ENCODE assay signal across 22 cellular contexts in genomic region chr6:111792241-111792640, GRCh38.
DNase-seq lines count a peak whose midpoint lies in the region; ATAC-seq, FAIRE-seq and TF ChIP-seq lines count a peak whose summit lies in the region.
"Had no signal": no experiment of that assay in that cellular context is flagged by ENCODE, and none has a peak within 500 bp of the region (broad histone marks: within the 10 kb centered on the region; RNA-seq: fewer than 3 reads in every experiment).

No MANE protein-coding gene starts in this region.

- TF ChIP-seq POLR2A in HepG2 (IDR thresholded peaks at IDR 0.05; ENCODE audit: insufficient read depth in 1 of 2, low read depth in 2 of 2, low read length in 2 of 2), result no peak
- no peak for TF ChIP-seq POLR2A in right lobe of liver (IDR thresholded peaks at IDR 0.05)

- ATAC-seq in HepG2 (no peak), right lobe of liver (no peak), HG02759 (IDR thresholded peaks at IDR 0.05; ENCODE audit: unreplicated experiment) (no peak), HG03095 (IDR thresholded peaks at IDR 0.05; ENCODE audit: unreplicated experiment) (no peak)
- ATAC-seq in activated naive CD8-positive, alpha-beta T cell treated with anti-CD3 and anti-CD28 coated beads, Interleukin-2, amount 50 U/mL, for 24 hours, result no peak
- no peak for ATAC-seq in stimulated activated naive CD8-positive, alpha-beta T cell treated with anti-CD3 and anti-CD28 coated beads, Interleukin-15, amount 100 ng/mL, for 72 hours
- ATAC-seq: lower lobe of right lung had no signal

- WGBS in HepG2 (ENCODE audit: low lambda C conversion rate), result 16% methylated on average over 2 of the region's 2 CpGs
- WGBS in right lobe of liver (ENCODE audit: insufficient coverage, low coverage, low lambda C conversion rate, missing lambda C conversion rate), result 59% methylated on average over 2 of the region's 2 CpGs

- H3K4me3 Mint-ChIP-seq in activated naive CD8-positive, alpha-beta T cell treated with anti-CD3 and anti-CD28 coated beads, Interleukin-2, amount 50 U/mL, for 24 hours, result peak overlapping the region; percentile 74
- peak overlapping the region; percentile 25 to 53 for H3K4me3 Mint-ChIP-seq in stimulated activated naive CD8-positive, alpha-beta T cell treated with anti-CD3 and anti-CD28 coated beads, Interleukin-15, amount 100 ng/mL, for 72 hours

- no peak for TF ChIP-seq RAD21 in HepG2 (CRISPR knock-in tag; IDR thresholded peaks at IDR 0.05)

- H3K36me3 ChIP-seq in HepG2 (replicated peaks in 1 of 2; ENCODE audit: control insufficient read depth in 1 of 2, insufficient read depth in 2 of 2, low read length in 2 of 2) (no peaks in the 10 kb centered on the region), right lobe of liver (no peaks in the 10 kb centered on the region)
- H3K36me3 ChIP-seq: lower lobe of right lung, upper lobe of left lung had no signal

- no peak for FAIRE-seq in HepG2 (lab: Jason Lieb, UNC)
- FAIRE-seq: H54, kidney, TTC549 had no signal

- H2AFZ ChIP-seq in HepG2 (ENCODE audit: low read length), result no peak overlapping the region

- BruUV-seq in HepG2 (replicated peaks; lab: Mats Ljungman, UMichigan), result no TSS peak

- no peaks in the 10 kb centered on the region for H3K9me3 ChIP-seq in HepG2 (ENCODE audit: low read length)
- no peaks in the 10 kb centered on the region for H3K9me3 ChIP-seq in right lobe of liver
- H3K9me3 ChIP-seq: lower lobe of right lung, upper lobe of left lung had no signal

- no peak for TF ChIP-seq CTCF in HepG2 (CRISPR knock-in tag; IDR thresholded peaks at IDR 0.05)
- TF ChIP-seq CTCF in right lobe of liver (IDR thresholded peaks at IDR 0.05), result no peak

- peaks cover 79% of the 10 kb centered on the region for H3K4me1 ChIP-seq in HepG2 (ENCODE audit: insufficient read depth, low read length)
- no peaks in the 10 kb centered on the region for H3K4me1 ChIP-seq in right lobe of liver

- in situ Hi-C loops in HepG2 (cut with HindIII; ENCODE audit: extremely low pct_ligation_motif_present, low pct_unique_long_range_greater_than_20kb), result no loop called here

- peak overlapping the region; percentile 56 to 63 (median 57); a peak in 5 of 6 replicates for H3K4me3 ChIP-seq in HepG2 (replicated peaks in 1 of 3; ENCODE audit: insufficient read depth in 1 of 3, low read depth in 2 of 3, low read length in 3 of 3)
- no peak overlapping the region for H3K4me3 ChIP-seq in right lobe of liver
- H3K4me3 ChIP-seq: upper lobe of left lung had no signal

- H3K27me3 ChIP-seq in HepG2 (ENCODE audit: control insufficient read depth in 1 of 2, insufficient read depth in 2 of 2, low read length in 2 of 2), result no peaks in the 10 kb centered on the region
- H3K27me3 ChIP-seq in right lobe of liver, result no peaks in the 10 kb centered on the region
- H3K27me3 ChIP-seq: upper lobe of left lung had no signal

- TF ChIP-seq EP300 in HepG2 (IDR thresholded peaks at IDR 0.05; ENCODE audit: low read depth in 2 of 2, low read length in 2 of 2), result no peak
- TF ChIP-seq EP300 in HepG2 (CRISPR knock-in tag; IDR thresholded peaks at IDR 0.05; ENCODE audit: borderline replicate concordance), result no peak

- H3K4me1 Mint-ChIP-seq in activated naive CD8-positive, alpha-beta T cell treated with anti-CD3 and anti-CD28 coated beads, Interleukin-2, amount 50 U/mL, for 24 hours, result peaks cover 69% of the 10 kb centered on the region
- no peaks in the 10 kb centered on the region for H3K4me1 Mint-ChIP-seq in stimulated activated naive CD8-positive, alpha-beta T cell treated with anti-CD3 and anti-CD28 coated beads, Interleukin-15, amount 100 ng/mL, for 72 hours

- H3K79me2 ChIP-seq in HepG2 (ENCODE audit: insufficient read depth, low read length), result peaks cover 19% of the 10 kb centered on the region

- POLR2A ChIA-PET in HepG2 (lab: Yijun Ruan, JAX), result interaction anchor here (2.1 kb wide), 1 partner anchor 31 kb away, joined by 6 read pairs; no protein-coding TSS in a partner anchor

- peak overlapping the region; percentile 82 for H3K27ac Mint-ChIP-seq in activated naive CD8-positive, alpha-beta T cell treated with anti-CD3 and anti-CD28 coated beads, Interleukin-2, amount 50 U/mL, for 24 hours
- peak overlapping the region in 1 of 2 donors; percentile 35 for H3K27ac Mint-ChIP-seq in stimulated activated naive CD8-positive, alpha-beta T cell treated with anti-CD3 and anti-CD28 coated beads, Interleukin-15, amount 100 ng/mL, for 72 hours

- no peaks in the 10 kb centered on the region for H3K9me3 Mint-ChIP-seq in activated naive CD8-positive, alpha-beta T cell treated with anti-CD3 and anti-CD28 coated beads, Interleukin-2, amount 50 U/mL, for 24 hours
- H3K9me3 Mint-ChIP-seq in stimulated activated naive CD8-positive, alpha-beta T cell treated with anti-CD3 and anti-CD28 coated beads, Interleukin-15, amount 100 ng/mL, for 72 hours, result no peaks in the 10 kb centered on the region
- H3K9me3 Mint-ChIP-seq: activated T-helper 1 cell treated with anti-CD3 and anti-CD28 coated beads, Interleukin-12 subunit alpha, Interleukin-12 subunit beta, Interleukin-2, Interleukin-4 antibody, amounts not matched to agents 30 ng/mL and 10 ng/mL and 1 ng/mL, durations not matched to agents 14 hours and 24 hours and 36 hours had no signal

- peaks cover 53% of the 10 kb centered on the region for H3K36me3 Mint-ChIP-seq in activated naive CD8-positive, alpha-beta T cell treated with anti-CD3 and anti-CD28 coated beads, Interleukin-2, amount 50 U/mL, for 24 hours (ENCODE audit: low read depth)

- H3K4me2 ChIP-seq in HepG2 (ENCODE audit: low read depth, low read length), result peak overlapping the region; percentile 80

- DNase-seq in HepG2 (ENCODE audit: low spot score) (no peak), right lobe of liver (no peak), OCI-M2 (lab: John Stamatoyannopoulos, UW; ENCODE audit: unreplicated experiment) (peak; percentile 73), NCI-H446 (lab: John Stamatoyannopoulos, UW) (no peak)
- DNase-seq in activated naive CD8-positive, alpha-beta T cell treated with anti-CD3 and anti-CD28 coated beads, Interleukin-2, amount 50 U/mL, for 24 hours, result no peak
- no peak for DNase-seq in stimulated activated naive CD8-positive, alpha-beta T cell treated with anti-CD3 and anti-CD28 coated beads, Interleukin-15, amount 100 ng/mL, for 72 hours
- DNase-seq: activated CD4-positive, alpha-beta T cell treated with anti-CD3 and anti-CD28 coated beads for 4 hours; DND-41; foreskin melanocyte; hippocampal formation; kidney; lower lobe of right lung; NCI-H1417; NCI-H2107; NCI-H524; stimulated activated CD4-positive, alpha-beta T cell treated with anti-CD3 and anti-CD28 coated beads, Interleukin-4, amount 100 ng/mL, for 4 hours; upper lobe of left lung had no signal

- intact Hi-C loops in HepG2 (cut with micrococcal nuclease; ENCODE audit: unreplicated experiment) (loop anchor here (5.0 kb wide), 1 partner anchor 50 kb away; no protein-coding TSS in a partner anchor), right lobe of liver (cut with DNase I) (no loop called here)

- H3K27me3 Mint-ChIP-seq in activated naive CD8-positive, alpha-beta T cell treated with anti-CD3 and anti-CD28 coated beads, Interleukin-2, amount 50 U/mL, for 24 hours, result no peaks in the 10 kb centered on the region
- H3K27me3 Mint-ChIP-seq in stimulated activated naive CD8-positive, alpha-beta T cell treated with anti-CD3 and anti-CD28 coated beads, Interleukin-15, amount 100 ng/mL, for 72 hours, result no peaks in the 10 kb centered on the region

- H3K27ac ChIP-seq in HepG2 (ENCODE audit: extremely low read length, insufficient read depth, low read length) (no peak overlapping the region), right lobe of liver (no peak overlapping the region)
- H3K27ac ChIP-seq: lower lobe of right lung had no signal

- 0 out of 2 replicates have a peak overlapping the region, but pooled peaks have one; percentile 2 for H3K9ac ChIP-seq in HepG2 (ENCODE audit: insufficient read depth, low read depth, low read length)

- CTCF ChIA-PET in HepG2 (lab: Yijun Ruan, JAX; ENCODE audit: low intra/inter-chr PET ratio, low total read pairs), result no interaction called here

- no peaks in the 10 kb centered on the region for H4K20me1 ChIP-seq in HepG2 (ENCODE audit: insufficient read depth, low read length)

TF ChIP-seq in HepG2, 621 proteins besides CTCF, POLR2A, EP300 and RAD21:
- TF ChIP-seq ADNP (CRISPR knock-in tag; IDR thresholded peaks at IDR 0.05) (no peak), GATAD1 (CRISPR knock-in tag; IDR thresholded peaks at IDR 0.05) (no peak), EHMT2 (IDR thresholded peaks at IDR 0.05; ENCODE audit: borderline replicate concordance, low read depth, low read length) (0 out of 2 replicates have a peak, but pooled peaks have one; percentile 12), NCOA5 (CRISPR knock-in tag; IDR thresholded peaks at IDR 0.05) (no peak), HNRNPLL (IDR thresholded peaks at IDR 0.05; ENCODE audit: low read depth, low read length, poor library complexity, severe bottlenecking) (no peak), TRIM24 (CRISPR knock-in tag; IDR thresholded peaks at IDR 0.05) (no peak)

Comparison
In these comparisons a context has a peak if more than half of its experiments do, and no peak if none do; other contexts are left out.
1. H3K4me3 ChIP-seq: peak in HepG2 (3 of 3); none in right lobe of liver (0 of 3).